8 cellular contexts compared by ENCODE assay signal in the genomic region with DNA sequence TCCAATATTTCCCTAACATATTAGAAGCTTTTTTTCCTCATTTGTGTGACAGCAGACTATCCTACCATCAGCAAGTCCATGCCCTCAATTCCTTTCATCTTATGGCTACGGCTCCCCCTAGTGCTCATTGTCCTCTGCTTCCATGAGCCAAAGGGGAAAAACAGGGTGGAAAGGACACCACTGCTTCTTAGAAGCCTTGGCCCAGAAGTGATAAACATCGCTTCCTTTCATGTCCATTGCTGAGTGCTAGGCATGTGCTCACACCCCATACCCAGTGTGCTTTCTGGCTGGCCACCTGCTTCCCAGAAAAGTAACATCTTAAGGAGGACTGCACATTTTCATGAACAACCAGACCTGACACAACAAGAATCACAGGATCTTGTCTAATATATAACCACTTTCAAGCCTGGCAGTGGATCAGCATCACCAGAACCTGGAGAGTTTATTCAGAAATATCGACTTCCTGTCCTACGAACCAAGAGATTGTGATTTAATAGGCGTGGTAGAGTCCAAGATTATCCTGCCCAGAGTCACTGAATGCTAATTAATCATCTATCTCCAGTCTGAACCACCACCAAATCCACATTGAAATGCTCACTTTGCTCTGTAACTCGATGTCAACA.
DNase-seq lines count a peak whose midpoint lies in the region; ATAC-seq, FAIRE-seq and TF ChIP-seq lines count a peak whose summit lies in the region.

No MANE protein-coding gene starts in this region.

- no peak overlapping the region for H3K4me3 Mint-ChIP-seq in T-helper 2 cell treated with Interferon-gamma antibody and Interleukin-4, amounts not matched to agents 5 μg/mL and 100 μg/mL, for 36 hours

- TF ChIP-seq CTCF in D721Med (IDR thresholded peaks at IDR 0.05; ENCODE audit: insufficient read depth, missing control alignments) (peak; percentile 90), upper lobe of left lung (IDR thresholded peaks at IDR 0.05) (peak in 5 of 6 experiments; percentile 29 to 53 (median 49))

- no peak overlapping the region for H3K27ac Mint-ChIP-seq in T-helper 2 cell treated with Interferon-gamma antibody and Interleukin-4, amounts not matched to agents 5 μg/mL and 100 μg/mL, for 36 hours

- no peaks in the 10 kb centered on the region for H3K4me1 Mint-ChIP-seq in T-helper 2 cell treated with Interferon-gamma antibody and Interleukin-4, amounts not matched to agents 5 μg/mL and 100 μg/mL, for 36 hours (ENCODE audit: low read depth)

- H3K4me1 ChIP-seq in upper lobe of left lung: no peaks in the 10 kb centered on the region

- H3K27ac ChIP-seq in upper lobe of left lung: no peak overlapping the region

- H3K9me3 Mint-ChIP-seq in T-helper 2 cell treated with Interferon-gamma antibody and Interleukin-4, amounts not matched to agents 5 μg/mL and 100 μg/mL, for 36 hours: peaks cover 21% of the 10 kb centered on the region

- H3K9me3 ChIP-seq in upper lobe of left lung: no peaks in the 10 kb centered on the region

- FAIRE-seq in D721Med (lab: Jason Lieb, UNC): no peak

- peak; percentile 76 for ATAC-seq in GM19395 (IDR thresholded peaks at IDR 0.05; ENCODE audit: unreplicated experiment)
- peak in 1 of 2 donors; percentile 71 for ATAC-seq in upper lobe of left lung (ENCODE audit: low FRiP score in 2 of 2)

- DNase-seq in D721Med (ENCODE audit: insufficient read length, low spot score) (no peak), NCI-H1694 (lab: John Stamatoyannopoulos, UW) (peak; percentile 61), astrocyte of the hippocampus (ENCODE audit: low read depth, low spot score) (peak; percentile 64), inferior parietal cortex (ENCODE audit: extremely low spot score) (peak; percentile 75), upper lobe of left lung (peak in 1 of 2 donors; percentile 32), GOT3 (lab: John Stamatoyannopoulos, UW) (no peak)
- DNase-seq in T-helper 2 cell treated with Interferon-gamma antibody and Interleukin-4, amounts not matched to agents 5 μg/mL and 100 μg/mL, for 36 hours (ENCODE audit: low spot score): no peak

- no peak overlapping the region for H3K4me3 ChIP-seq in upper lobe of left lung

- no peaks in the 10 kb centered on the region for H3K36me3 ChIP-seq in upper lobe of left lung

- no peaks in the 10 kb centered on the region for H3K36me3 Mint-ChIP-seq in T-helper 2 cell treated with Interferon-gamma antibody and Interleukin-4, amounts not matched to agents 5 μg/mL and 100 μg/mL, for 36 hours (ENCODE audit: low read depth)

- TF ChIP-seq POLR2A in upper lobe of left lung (IDR thresholded peaks at IDR 0.05): no peak

- H3K27me3 ChIP-seq in upper lobe of left lung: no peaks in the 10 kb centered on the region

- TF ChIP-seq EP300 in upper lobe of left lung (IDR thresholded peaks at IDR 0.05): no peak

- H3K27me3 Mint-ChIP-seq in T-helper 2 cell treated with Interferon-gamma antibody and Interleukin-4, amounts not matched to agents 5 μg/mL and 100 μg/mL, for 36 hours (ENCODE audit: low read depth): no peaks in the 10 kb centered on the region

- 31 to 42% methylated on average over 6 of the region's 6 CpGs for WGBS in upper lobe of left lung, 2 donors

Comparison
In these comparisons a context has a peak if more than half of its experiments do, and no peak if none do; other contexts are left out.
1. DNase-seq: peak in NCI-H1694 (single experiment), astrocyte of the hippocampus (single experiment) and inferior parietal cortex (single experiment); none in D721Med (single experiment), T-helper 2 cell treated with Interferon-gamma antibody and Interleukin-4, amounts not matched to agents 5 μg/mL and 100 μg/mL, for 36 hours (single experiment) and GOT3 (single experiment).